In the genomic region with DNA sequence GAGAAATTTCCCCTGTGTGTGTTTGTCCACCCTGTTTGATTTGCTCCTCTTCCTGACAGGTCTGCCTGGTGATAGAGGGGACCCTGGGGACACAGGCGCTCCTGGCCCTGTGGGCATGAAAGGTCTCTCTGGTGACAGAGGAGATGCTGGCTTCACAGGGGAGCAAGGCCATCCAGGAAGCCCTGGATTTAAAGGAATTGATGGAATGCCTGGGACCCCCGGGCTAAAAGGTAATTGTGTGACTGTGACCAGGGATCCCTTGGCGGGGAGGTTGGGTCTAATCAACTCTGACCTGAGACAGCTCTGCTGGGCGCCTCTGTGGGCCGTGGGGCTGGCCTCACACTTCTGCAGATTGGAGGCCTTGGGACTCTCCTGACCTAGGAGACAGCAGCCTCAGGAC, we compare ENCODE assay signal across 9 cellular contexts.
"Had no signal": no experiment of that assay in that cellular context is flagged by ENCODE, and none has a peak within 500 bp of the region (broad histone marks: within the 10 kb centered on the region; RNA-seq: fewer than 3 reads in every experiment).

No MANE protein-coding gene starts in this region.

- H3K27me3 ChIP-seq: brain microvascular endothelial cell, hepatocyte, pancreas had no signal

- H3K4me3 Mint-ChIP-seq: activated naive CD8-positive, alpha-beta T cell treated with anti-CD3 and anti-CD28 coated beads for 36 hours; activated T-helper 1 cell treated with anti-CD3 and anti-CD28 coated beads, Interleukin-12 subunit alpha, Interleukin-12 subunit beta, Interleukin-2, Interleukin-4 antibody, amounts not matched to agents 30 ng/mL and 10 ng/mL and 1 ng/mL, durations not matched to agents 14 hours and 24 hours and 36 hours had no signal

- H3K4me2 ChIP-seq: hepatocyte had no signal

- H3K9me3 ChIP-seq: pancreas had no signal

- DNase-seq: activated CD4-positive, alpha-beta T cell treated with anti-CD3 and anti-CD28 coated beads, Interleukin-2, amount 50 U/mL, for 1 hour; activated naive CD8-positive, alpha-beta T cell treated with anti-CD3 and anti-CD28 coated beads for 36 hours; amygdala; brain microvascular endothelial cell; pancreas; stimulated activated naive CD4-positive, alpha-beta T cell had no signal

- H3K36me3 ChIP-seq: pancreas had no signal

- H3K4me1 Mint-ChIP-seq: activated naive CD8-positive, alpha-beta T cell treated with anti-CD3 and anti-CD28 coated beads for 36 hours had no signal

- H3K36me3 Mint-ChIP-seq: activated naive CD8-positive, alpha-beta T cell treated with anti-CD3 and anti-CD28 coated beads for 36 hours had no signal

- H3K27ac Mint-ChIP-seq: activated naive CD8-positive, alpha-beta T cell treated with anti-CD3 and anti-CD28 coated beads for 36 hours; activated T-helper 1 cell treated with anti-CD3 and anti-CD28 coated beads, Interleukin-12 subunit alpha, Interleukin-12 subunit beta, Interleukin-2, Interleukin-4 antibody, amounts not matched to agents 30 ng/mL and 10 ng/mL and 1 ng/mL, durations not matched to agents 14 hours and 24 hours and 36 hours had no signal

- H3K27ac ChIP-seq: brain microvascular endothelial cell, hepatocyte, pancreas, SK-N-MC had no signal

- H3K9me3 Mint-ChIP-seq: activated naive CD8-positive, alpha-beta T cell treated with anti-CD3 and anti-CD28 coated beads for 36 hours; activated T-helper 1 cell treated with anti-CD3 and anti-CD28 coated beads, Interleukin-12 subunit alpha, Interleukin-12 subunit beta, Interleukin-2, Interleukin-4 antibody, amounts not matched to agents 30 ng/mL and 10 ng/mL and 1 ng/mL, durations not matched to agents 14 hours and 24 hours and 36 hours had no signal

- H3K4me3 ChIP-seq: hepatocyte, pancreas, SK-N-MC had no signal

- H3K4me1 ChIP-seq: pancreas had no signal
